12 cellular contexts compared by ENCODE assay signal in genomic region chr11:118888398-118888797, GRCh38. TPM values are rescaled to one million over a fixed set of nuclear protein-coding genes. Genes with fewer than 3 reads are reported as not detected.
DNase-seq lines count a peak whose midpoint lies in the region; ATAC-seq and TF ChIP-seq lines count a peak whose summit lies in the region.
"Had no signal": no experiment of that assay in that cellular context is flagged by ENCODE, and none has a peak within 500 bp of the region (broad histone marks: within the 10 kb centered on the region; RNA-seq: fewer than 3 reads in every experiment).

No MANE protein-coding gene starts in this region.

- POLR2A ChIA-PET in CD4-positive, alpha-beta memory T cell (lab: Charles Lee; ENCODE audit: partially characterized antibody), result no interaction called here

- H3K27me3 ChIP-seq in CD4-positive, alpha-beta memory T cell (ENCODE audit: insufficient read depth, low read length), result no peaks in the 10 kb centered on the region
- H3K27me3 ChIP-seq in OCI-LY1 (ENCODE audit: insufficient read depth, low read length) (no peaks in the 10 kb centered on the region), esophagus muscularis mucosa (no peaks in the 10 kb centered on the region)

- CTCF ChIA-PET in CD4-positive, alpha-beta memory T cell (lab: Charles Lee; ENCODE audit: partially characterized antibody), result interaction anchor here (0.9 kb wide), 1 partner anchor 18 kb away, joined by 3 read pairs; no protein-coding TSS in a partner anchor

- H3K36me3 Mint-ChIP-seq in CD4-positive, alpha-beta memory T cell, result peaks cover 5 to 10% of the 10 kb centered on the region in 2 donors
- H3K36me3 Mint-ChIP-seq: natural killer cell treated with Interleukin-12 subunit alpha and Interleukin-12 subunit beta and Interleukin-15 and Interleukin-18, amount 100 ng/mL, for 72 hours had no signal

- TF ChIP-seq EP300 in esophagus muscularis mucosa (IDR thresholded peaks at IDR 0.05), result no peak

- WGBS in esophagus muscularis mucosa, result 88% methylated on average over 5 of the region's 5 CpGs

- H3F3A ChIP-seq in OCI-LY1 (ENCODE audit: insufficient read depth, low read length), result no peaks in the 10 kb centered on the region

- no peaks in the 10 kb centered on the region for H3K27me3 Mint-ChIP-seq in CD4-positive, alpha-beta memory T cell
- H3K27me3 Mint-ChIP-seq: natural killer cell treated with Interleukin-12 subunit alpha and Interleukin-12 subunit beta and Interleukin-15 and Interleukin-18, amount 100 ng/mL, for 72 hours had no signal

- ATAC-seq in GM21515 (IDR thresholded peaks at IDR 0.05; ENCODE audit: unreplicated experiment) (no peak), GM18867 (IDR thresholded peaks at IDR 0.05; ENCODE audit: unreplicated experiment) (no peak)

- peaks cover 51 to 92% (median 66%) of the 10 kb centered on the region in 4 donors for H3K4me1 Mint-ChIP-seq in CD4-positive, alpha-beta memory T cell

- no peaks in the 10 kb centered on the region for H4K20me1 ChIP-seq in OCI-LY1 (ENCODE audit: insufficient read depth, low read length)

- H3K27ac Mint-ChIP-seq in CD4-positive, alpha-beta memory T cell, result peak overlapping the region; percentile 60 to 94 (median 90)

- H3K4me3 Mint-ChIP-seq in CD4-positive, alpha-beta memory T cell, result peak overlapping the region; percentile 57 to 91 (median 81)
- H3K4me3 Mint-ChIP-seq: natural killer cell treated with Interleukin-12 subunit alpha and Interleukin-12 subunit beta and Interleukin-15 and Interleukin-18, amount 100 ng/mL, for 72 hours had no signal

- H3K9me3 ChIP-seq in CD4-positive, alpha-beta memory T cell (ENCODE audit: control insufficient read depth in 1 of 2, low read length in 2 of 2), result no peaks in the 10 kb centered on the region
- H3K9me3 ChIP-seq in OCI-LY1 (ENCODE audit: low read length) (no peaks in the 10 kb centered on the region), esophagus muscularis mucosa (no peaks in the 10 kb centered on the region)

- H2AFZ ChIP-seq in OCI-LY1 (ENCODE audit: low read length), result no peak overlapping the region

- peak overlapping the region; percentile 95 for H3K4me2 ChIP-seq in OCI-LY1 (ENCODE audit: low read length)

- H3K4me1 ChIP-seq in CD4-positive, alpha-beta memory T cell (ENCODE audit: insufficient read depth, low read length), result peaks cover 76% of the 10 kb centered on the region
- H3K4me1 ChIP-seq in OCI-LY1 (ENCODE audit: insufficient read depth, low read length, severe bottlenecking), result peaks cover 77% of the 10 kb centered on the region
- peaks cover 31 to 70% (median 64%) of the 10 kb centered on the region in 4 donors for H3K4me1 ChIP-seq in esophagus muscularis mucosa

- H3K9ac ChIP-seq in OCI-LY1 (ENCODE audit: low read length), result peak overlapping the region; percentile 99; the same call in 1 of the 2 replicates

- no peaks in the 10 kb centered on the region for H3K36me3 ChIP-seq in CD4-positive, alpha-beta memory T cell (ENCODE audit: insufficient read depth, low read length)
- H3K36me3 ChIP-seq in OCI-LY1 (ENCODE audit: insufficient read depth, low read length) (peaks cover 81% of the 10 kb centered on the region), esophagus muscularis mucosa (no peaks in the 10 kb centered on the region)

- no peak for TF ChIP-seq POLR2A in esophagus muscularis mucosa (IDR thresholded peaks at IDR 0.05; ENCODE audit: low read depth)

- DNase-seq in CD4-positive, alpha-beta memory T cell, result no peak
- DNase-seq in esophagus muscularis mucosa (ENCODE audit: extremely low spot score), result no peak
- DNase-seq in renal cortical epithelial cell (ENCODE audit: low read depth), result peak; percentile 28
- DNase-seq in NCI-H1417 treated with DMSO at 0.1 percent for 48 hours (lab: John Stamatoyannopoulos, UW), result no peak
- DNase-seq in activated CD8-positive, alpha-beta memory T cell treated with anti-CD3 and anti-CD28 coated beads, Interleukin-2, amount 50 U/mL, for 48 hours, result no peak
- DNase-seq: NCI-H446 treated with DMSO at 0.1 percent for 48 hours had no signal

- TF ChIP-seq CTCF in OCI-LY1 (IDR thresholded peaks at IDR 0.05; ENCODE audit: low read length) (no peak), esophagus muscularis mucosa (IDR thresholded peaks at IDR 0.05) (no peak)

- intact Hi-C loops in CD4-positive, alpha-beta memory T cell (cut with micrococcal nuclease), result no loop called here
- intact Hi-C loops in esophagus muscularis mucosa (cut with DNase I), result no loop called here

- no peak overlapping the region for H3K4me3 ChIP-seq in CD4-positive, alpha-beta memory T cell (ENCODE audit: low read length in 2 of 2)
- peak overlapping the region; percentile 97 for H3K4me3 ChIP-seq in OCI-LY1 (ENCODE audit: low read depth, low read length, poor library complexity, severe bottlenecking)
- H3K4me3 ChIP-seq in esophagus muscularis mucosa, result peak overlapping the region in 1 of 4 donors; percentile 39

- peaks cover 53% of the 10 kb centered on the region for H3K79me2 ChIP-seq in OCI-LY1 (ENCODE audit: insufficient read depth, low read length)

- H3K9me3 Mint-ChIP-seq in CD4-positive, alpha-beta memory T cell, result peaks cover 0 to 4% (median 0%) of the 10 kb centered on the region in 8 donors
- H3K9me3 Mint-ChIP-seq: natural killer cell treated with Interleukin-12 subunit alpha and Interleukin-12 subunit beta and Interleukin-15 and Interleukin-18, amount 100 ng/mL, for 72 hours had no signal

- no peaks in the 10 kb centered on the region for H3K9me2 ChIP-seq in OCI-LY1 (ENCODE audit: low read depth, low read length)

- peak overlapping the region; percentile 12 for H3K27ac ChIP-seq in CD4-positive, alpha-beta memory T cell (ENCODE audit: low read depth, low read length)
- H3K27ac ChIP-seq in OCI-LY1 (ENCODE audit: low read depth, low read length, poor library complexity, severe bottlenecking) (peak overlapping the region; percentile 96), esophagus muscularis mucosa (replicated peaks in 1 of 4) (peak overlapping the region; percentile 80 to 89 (median 81))
- H3K27ac ChIP-seq: C4-2B had no signal

RNA-seq across cellular contexts. Expression of gene CXCR5, which starts 4.7 kb away (rescaled TPM):
- total RNA-seq in CD4-positive, alpha-beta memory T cell, result 10 to 100 TPM; 21.1 to 21.5 TPM
- polyA plus RNA-seq in CD4-positive, alpha-beta memory T cell, result 10 to 100 TPM in 1 of 2 donors, 1 to 10 TPM in 1; 7.9 to 18.2 TPM
- total RNA-seq in esophagus muscularis mucosa, result under 1 TPM in 1 of 4 donors, not detected in 3; 0.17 TPM
- not detected in 2 replicates for total RNA-seq in renal cortical epithelial cell
- total RNA-seq: Right ventricle myocardium superior had no signal

RNA-seq across cellular contexts. Expression of gene BCL9L, which starts 37.3 kb away (rescaled TPM):
- 100 to 1,000 TPM; 216 to 232 TPM for total RNA-seq in CD4-positive, alpha-beta memory T cell
- 10 to 100 TPM in 1 of 2 donors, under 1 TPM in 1; 0.45 to 10.9 TPM for polyA plus RNA-seq in CD4-positive, alpha-beta memory T cell
- total RNA-seq in esophagus muscularis mucosa, result 10 to 100 TPM; 19.1 to 66.2 (median 42.7) TPM
- total RNA-seq in renal cortical epithelial cell, result 22.6 and 44.8 TPM in 2 replicates

Comparison
In these comparisons a context has a peak if more than half of its experiments do, and no peak if none do; other contexts are left out.
1. H3K27ac ChIP-seq: peak in every context shown above with its lines; median percentile 96 in OCI-LY1; 81 in esophagus muscularis mucosa; 12 in CD4-positive, alpha-beta memory T cell.
2. RNA of gene CXCR5, which starts 4.7 kb away (total RNA-seq): 21.1 to 21.5 TPM in CD4-positive, alpha-beta memory T cell; 0.17 TPM in esophagus muscularis mucosa and not detected in renal cortical epithelial cell; every median in the first group is over 10 times any median in the second.